Comparison of ENCODE assay signal across 17 cellular contexts in genomic region chr6:90261801-90262200, GRCh38.
"Had no signal": no experiment of that assay in that cellular context is flagged by ENCODE, and none has a peak within 500 bp of the region (broad histone marks: within the 10 kb centered on the region; RNA-seq: fewer than 3 reads in every experiment).

No MANE protein-coding gene starts in this region.

- H3K4me1 Mint-ChIP-seq: WTC11 had no signal

- H3K4me3 Mint-ChIP-seq: activated T-helper 1 cell treated with anti-CD3 and anti-CD28 coated beads, Interleukin-12 subunit alpha, Interleukin-12 subunit beta, Interleukin-2, Interleukin-4 antibody, amounts not matched to agents 30 ng/mL and 10 ng/mL and 1 ng/mL, durations not matched to agents 14 hours and 24 hours and 36 hours; immature natural killer cell; neural progenitor cell; WTC11 had no signal

- H3K4me3 ChIP-seq: body of pancreas, esophagus squamous epithelium, heart right ventricle, neural progenitor cell, prostate gland, right atrium auricular region, testis, upper lobe of left lung had no signal

- H3K27me3 ChIP-seq: body of pancreas, esophagus squamous epithelium, heart right ventricle, neural progenitor cell, right atrium auricular region, testis, upper lobe of left lung had no signal

- H3K36me3 ChIP-seq: esophagus squamous epithelium, heart right ventricle, neural progenitor cell, prostate gland, right atrium auricular region, upper lobe of left lung had no signal

- H3K27ac Mint-ChIP-seq: activated T-helper 1 cell treated with anti-CD3 and anti-CD28 coated beads, Interleukin-12 subunit alpha, Interleukin-12 subunit beta, Interleukin-2, Interleukin-4 antibody, amounts not matched to agents 30 ng/mL and 10 ng/mL and 1 ng/mL, durations not matched to agents 14 hours and 24 hours and 36 hours; immature natural killer cell; neural progenitor cell; WTC11 had no signal

- ATAC-seq: body of pancreas, heart right ventricle, left ventricle myocardium superior, WTC11 had no signal

- DNase-seq: activated CD4-positive, alpha-beta T cell treated with anti-CD3 and anti-CD28 coated beads for 48 hours; activated CD8-positive, alpha-beta memory T cell treated with anti-CD3 and anti-CD28 coated beads, Interleukin-2, amount 50 U/mL, for 4 hours; body of pancreas; dermis blood vessel endothelial cell; effector memory CD4-positive, alpha-beta T cell; esophagus squamous epithelium; heart right ventricle; immature natural killer cell; left ventricle myocardium superior; stimulated activated CD4-positive, alpha-beta T cell treated with anti-CD3 and anti-CD28 coated beads, Interleukin-2, amount 100 ng/mL, for 24 hours; testis; upper lobe of left lung had no signal

- H3K9me3 ChIP-seq: body of pancreas, esophagus squamous epithelium, heart right ventricle, prostate gland, right atrium auricular region, testis, upper lobe of left lung had no signal

- H3K4me2 ChIP-seq: neural progenitor cell had no signal

- H3K4me1 ChIP-seq: body of pancreas, neural progenitor cell, prostate gland, right atrium auricular region, testis, upper lobe of left lung had no signal

- H3K27ac ChIP-seq: body of pancreas, esophagus squamous epithelium, heart right ventricle, neural progenitor cell, prostate gland, right atrium auricular region, testis, upper lobe of left lung had no signal

- H2AFZ ChIP-seq: neural progenitor cell had no signal

- H3K9me3 Mint-ChIP-seq: immature natural killer cell had no signal

- H3K36me3 Mint-ChIP-seq: WTC11 had no signal

- H3K9ac ChIP-seq: neural progenitor cell had no signal
